Comparison of ENCODE assay signal across 10 cellular contexts in the genomic region with DNA sequence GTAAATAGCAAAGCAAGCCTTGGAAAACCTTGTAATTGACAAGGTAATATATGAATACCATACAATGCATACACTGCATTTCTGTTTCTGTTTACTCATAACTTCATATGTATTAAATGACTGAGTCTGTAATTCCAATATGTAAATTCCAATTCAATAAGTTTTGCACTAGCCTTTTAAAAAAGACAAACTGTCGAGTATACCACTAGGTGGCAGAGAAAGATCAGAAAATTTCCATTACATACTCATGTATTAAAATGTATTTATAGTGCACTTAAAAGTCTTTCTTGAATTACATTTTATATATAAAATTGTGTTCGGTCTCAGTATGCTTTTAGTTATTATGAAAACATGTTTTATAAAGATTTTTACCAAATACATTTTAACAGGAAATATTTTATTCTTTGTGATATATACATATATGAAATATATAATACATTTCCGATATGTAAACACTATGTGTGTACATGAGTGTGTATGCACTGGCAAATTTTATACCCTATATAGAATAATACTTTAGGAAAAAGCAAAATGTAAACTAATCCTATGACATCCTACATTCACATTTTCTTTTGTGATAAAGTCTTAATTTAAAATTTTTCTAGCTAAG.
DNase-seq lines count a peak whose midpoint lies in the region; ATAC-seq and TF ChIP-seq lines count a peak whose summit lies in the region.
"Had no signal": no experiment of that assay in that cellular context is flagged by ENCODE, and none has a peak within 500 bp of the region (broad histone marks: within the 10 kb centered on the region; RNA-seq: fewer than 3 reads in every experiment).

No MANE protein-coding gene starts in this region.

- ATAC-seq in GM18858 (IDR thresholded peaks at IDR 0.05; ENCODE audit: unreplicated experiment) (peak; percentile 48), GM21737 (IDR thresholded peaks at IDR 0.05; ENCODE audit: unreplicated experiment) (no peak)

- H3K4me1 Mint-ChIP-seq in Calu3 (ENCODE audit: low read depth, unreplicated experiment) = no peaks in the 10 kb centered on the region
- H3K4me1 Mint-ChIP-seq: naive B cell had no signal

- H3K9me3 ChIP-seq in ascending aorta (no peaks in the 10 kb centered on the region), testis (no peaks in the 10 kb centered on the region)

- H3K9me3 Mint-ChIP-seq in Calu3 (ENCODE audit: low read depth, unreplicated experiment) = no peaks in the 10 kb centered on the region
- H3K9me3 Mint-ChIP-seq: naive B cell; T-helper 1 cell treated with Interleukin-12 subunit alpha and Interleukin-12 subunit beta and Interleukin-4 antibody, amounts not matched to agents 30 μg/mL and 1 μg/mL, for 36 hours had no signal

- H3K4me3 Mint-ChIP-seq in Calu3 (ENCODE audit: low read depth, unreplicated experiment) = no peak overlapping the region
- H3K4me3 Mint-ChIP-seq: naive B cell; T-helper 1 cell treated with Interleukin-12 subunit alpha and Interleukin-12 subunit beta and Interleukin-4 antibody, amounts not matched to agents 30 μg/mL and 1 μg/mL, for 36 hours had no signal

- H3K27ac Mint-ChIP-seq in Calu3 (ENCODE audit: unreplicated experiment) = no peak overlapping the region
- H3K27ac Mint-ChIP-seq: naive B cell; T-helper 1 cell treated with Interleukin-12 subunit alpha and Interleukin-12 subunit beta and Interleukin-4 antibody, amounts not matched to agents 30 μg/mL and 1 μg/mL, for 36 hours had no signal

- DNase-seq in NCI-H1105 (lab: John Stamatoyannopoulos, UW) = peak; percentile 10
- no peak for DNase-seq in ascending aorta (ENCODE audit: low spot score in 2 of 2)
- DNase-seq in lung microvascular endothelial cell (ENCODE audit: low read depth in 2 of 2) = peak; percentile 36 to 42
- no peak for DNase-seq in Calu3
- no peak for DNase-seq in stimulated activated CD4-positive, alpha-beta T cell treated with anti-CD3 and anti-CD28 coated beads, Interleukin-4, amount 100 ng/mL, for 4 hours
- no peak for DNase-seq in testis
- DNase-seq: naive B cell had no signal

- H3K4me3 ChIP-seq in ascending aorta (no peak overlapping the region), testis (no peak overlapping the region)

- 46 to 51% methylated on average over 3 of the region's 3 CpGs for WGBS in testis, 2 donors

- intact Hi-C loops in ascending aorta (cut with DNase I) (loop anchor here (2.0 kb wide), 2 partner anchors 309 to 395 kb away; no protein-coding TSS in a partner anchor), Calu3 (cut with micrococcal nuclease; ENCODE audit: unreplicated experiment) (loop anchor here (1.0 to 10.0 kb wide), 4 partner anchors 309 to 1228 kb away; no protein-coding TSS in a partner anchor), testis (cut with DNase I; ENCODE audit: low total_unique reads) (loop anchor here (10.0 kb wide), 1 partner anchor 391 kb away; no protein-coding TSS in a partner anchor)

- no TSS peak for BruUV-seq in Calu3 (replicated peaks; lab: Mats Ljungman, UMichigan)

- TF ChIP-seq CTCF in ascending aorta (IDR thresholded peaks at IDR 0.05) (peak; percentile 10 to 62 (median 57)), Calu3 (IDR thresholded peaks at IDR 0.05; ENCODE audit: unreplicated experiment) (no peak), testis (IDR thresholded peaks at IDR 0.05) (peak in 1 of 3 experiments; percentile 55)

- TF ChIP-seq POLR2A in testis (IDR thresholded peaks at IDR 0.05) = no peak

- H3K27me3 ChIP-seq in ascending aorta = no peaks in the 10 kb centered on the region
- no peaks in the 10 kb centered on the region for H3K27me3 ChIP-seq in testis

- CTCF ChIA-PET in Calu3 (lab: Charles Lee) = interaction anchor here (0.5 to 1.6 kb wide), 5 partner anchors 12 to 435 kb away, joined by 4 to 9 read pairs (median 5); no protein-coding TSS in a partner anchor

- no peaks in the 10 kb centered on the region for H3K27me3 Mint-ChIP-seq in Calu3 (ENCODE audit: unreplicated experiment)
- H3K27me3 Mint-ChIP-seq: naive B cell had no signal

- H3K4me1 ChIP-seq in ascending aorta = no peaks in the 10 kb centered on the region
- no peaks in the 10 kb centered on the region for H3K4me1 ChIP-seq in testis

- H3K36me3 Mint-ChIP-seq in Calu3 (ENCODE audit: insufficient read depth, unreplicated experiment) = no peaks in the 10 kb centered on the region
- H3K36me3 Mint-ChIP-seq: naive B cell had no signal

- H3K36me3 ChIP-seq in ascending aorta = no peaks in the 10 kb centered on the region
- H3K36me3 ChIP-seq in testis (ENCODE audit: low read depth, missing control alignments) = no peaks in the 10 kb centered on the region

- H3K27ac ChIP-seq in ascending aorta (no peak overlapping the region), testis (no peak overlapping the region)

Comparison
In these comparisons a context has a peak if more than half of its experiments do, and no peak if none do; other contexts are left out.
1. DNase-seq: peak in NCI-H1105 (single experiment) and lung microvascular endothelial cell (2 of 2); none in ascending aorta (0 of 2), Calu3 (single experiment), stimulated activated CD4-positive, alpha-beta T cell treated with anti-CD3 and anti-CD28 coated beads, Interleukin-4, amount 100 ng/mL, for 4 hours (0 of 2) and testis (single experiment).